In genomic region chr4:38565271-38566199, GRCh38 we compare ENCODE assay signal across 10 cellular contexts.
A peak's percentile ranks its signal among the peaks of the same experiment; 100 is the strongest.
DNase-seq lines count a peak whose midpoint lies in the region; ATAC-seq and TF ChIP-seq lines count a peak whose summit lies in the region.
"Had no signal": no experiment of that assay in that cellular context is flagged by ENCODE, and none has a peak within 500 bp of the region (broad histone marks: within the 10 kb centered on the region; RNA-seq: fewer than 3 reads in every experiment).

No MANE protein-coding gene starts in this region.

- peak; percentile 56 for DNase-seq in DMS53 (lab: John Stamatoyannopoulos, UW)
- peak; percentile 1 for DNase-seq in NCI-H2171 (lab: John Stamatoyannopoulos, UW)
- no peak for DNase-seq in omental fat pad (ENCODE audit: low spot score)
- no peak for DNase-seq in kidney glomerular epithelial cell (lab: John Stamatoyannopoulos, UW)
- no peak for DNase-seq in NCI-H1048 (lab: John Stamatoyannopoulos, UW)
- DNase-seq: activated naive CD4-positive, alpha-beta T cell; natural killer cell had no signal

- peak overlapping the region; percentile 2 for H3K27ac ChIP-seq in cingulate gyrus (ENCODE audit: low read depth, low read length)

- TF ChIP-seq CTCF in omental fat pad (IDR thresholded peaks at IDR 0.05) = no peak

- ATAC-seq in omental fat pad (ENCODE audit: low FRiP score) (peak; percentile 23), HG03342 (IDR thresholded peaks at IDR 0.05; ENCODE audit: unreplicated experiment) (no peak), HG02623 (IDR thresholded peaks at IDR 0.05; ENCODE audit: unreplicated experiment) (no peak)
- ATAC-seq: natural killer cell had no signal

Comparison
In these comparisons a context has a peak if more than half of its experiments do, and no peak if none do; other contexts are left out.
1. DNase-seq: peak in DMS53 (single experiment) and NCI-H2171 (single experiment); none in omental fat pad (single experiment), kidney glomerular epithelial cell (single experiment) and NCI-H1048 (single experiment).